ENCODE assay signal across 6 cellular contexts in the genomic region with DNA sequence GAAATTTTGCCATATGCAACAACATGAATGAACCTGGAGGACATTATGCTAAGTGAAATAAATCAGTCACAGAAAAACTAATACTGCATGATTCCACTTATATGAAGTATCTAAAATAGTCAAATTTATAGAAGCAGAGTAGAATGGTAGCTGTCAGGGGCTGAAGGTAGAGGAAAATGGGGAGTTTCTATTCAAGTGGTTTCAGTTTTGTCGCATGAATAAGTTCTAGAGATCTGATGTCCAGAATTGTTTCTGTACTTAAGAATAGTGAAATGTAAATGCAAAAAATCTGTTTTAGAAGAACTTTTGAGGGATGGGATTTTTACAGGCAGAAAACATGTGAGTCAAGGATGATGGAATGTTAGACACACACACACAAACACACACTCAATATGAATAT. TPM values are rescaled to one million over a fixed set of nuclear protein-coding genes. Genes with fewer than 3 reads are reported as not detected.
"Had no signal": no experiment of that assay in that cellular context is flagged by ENCODE, and none has a peak within 500 bp of the region (broad histone marks: within the 10 kb centered on the region; RNA-seq: fewer than 3 reads in every experiment).

No MANE protein-coding gene starts in this region.

- H3K4me3 ChIP-seq: GM23338 had no signal

- H3K27ac Mint-ChIP-seq: GM23338, H9, IgD-negative memory B cell had no signal

- H2AFZ ChIP-seq: GM23338 had no signal

- H3K4me3 Mint-ChIP-seq: GM23338, H9, IgD-negative memory B cell had no signal

- H3K4me2 ChIP-seq: GM23338 had no signal

- H3K4me1 Mint-ChIP-seq: GM23338, H9, IgD-negative memory B cell had no signal

- DNase-seq: H9, HCEC 1CT had no signal

- H3K27me3 Mint-ChIP-seq: IgD-negative memory B cell had no signal

- H3K36me3 Mint-ChIP-seq: IgD-negative memory B cell had no signal

- ATAC-seq: GM23338, HepG2 had no signal

RNA-seq across cellular contexts. Expression of a gene that starts 34.1 kb away (rescaled TPM):
- total RNA-seq: HepG2, HT1080 had no signal
- polyA plus RNA-seq: HepG2, IgD-negative memory B cell had no signal
